17 cellular contexts compared by ENCODE assay signal in genomic region chr7:88942815-88943501, GRCh38.
DNase-seq lines count a peak whose midpoint lies in the region; ATAC-seq, FAIRE-seq and TF ChIP-seq lines count a peak whose summit lies in the region.
"Had no signal": no experiment of that assay in that cellular context is flagged by ENCODE, and none has a peak within 500 bp of the region (broad histone marks: within the 10 kb centered on the region; RNA-seq: fewer than 3 reads in every experiment).

No MANE protein-coding gene starts in this region.

- intact Hi-C loops in GM12878 (cut with micrococcal nuclease; ENCODE audit: unreplicated experiment) = no loop called here

- H3K9ac ChIP-seq in HUES64 (ENCODE audit: low read depth, low read length) = no peak overlapping the region
- H3K9ac ChIP-seq in GM12878 (ENCODE audit: control insufficient read depth, insufficient read depth, low read length) = no peak overlapping the region
- H3K9ac ChIP-seq: GM23248 had no signal

- in situ Hi-C loops in GM12878 (cut with MboI) = no loop called here

- no peak for FAIRE-seq in GM12878 (lab: Jason Lieb, UNC)
- FAIRE-seq: GM12892 had no signal

- POLR2A ChIA-PET in GM12878 (lab: Charles Lee) = no interaction called here

- no peak overlapping the region for H2AFZ ChIP-seq in GM12878 (ENCODE audit: control insufficient read depth, low read depth, low read length)
- H2AFZ ChIP-seq: GM23248 had no signal

- peak; percentile 65 for ATAC-seq in GM12878

- H3K4me2 ChIP-seq in GM12878 (ENCODE audit: control insufficient read depth, insufficient read depth) = no peak overlapping the region

- SMC1A ChIA-PET in GM12878 (lab: Charles Lee; ENCODE audit: uncharacterized antibody, unreplicated experiment) = no interaction called here

- H3K79me2 ChIP-seq in GM12878 (ENCODE audit: control insufficient read depth, insufficient read depth, low read length) = no peaks in the 10 kb centered on the region

- no peak for TF ChIP-seq CTCF in GM12878 (IDR thresholded peaks at IDR 0.05 in 2 of 3, conservative IDR thresholded peaks at IDR 0.05 in 1 of 3; ENCODE audit: control insufficient read depth in 2 of 3, extremely low read depth in 1 of 3, insufficient read depth in 1 of 3, low read depth in 3 of 3, low read length in 3 of 3)

- TF ChIP-seq RAD21 in GM12878 (IDR thresholded peaks at IDR 0.05; ENCODE audit: insufficient read depth, low read depth, low read length) = no peak

- H4K20me1 ChIP-seq in GM12878 (ENCODE audit: control insufficient read depth, insufficient read depth) = no peaks in the 10 kb centered on the region

- H3K4me3 ChIP-seq in HUES64 (ENCODE audit: low read length) = no peak overlapping the region
- H3K4me3 ChIP-seq in GM12878 = no peak overlapping the region
- H3K4me3 ChIP-seq: GM23248, HAP-1 had no signal

- DNase-seq in GM12878 (ENCODE audit: low read depth, low spot score) = no peak
- peak; percentile 2 for DNase-seq in renal cortical epithelial cell (ENCODE audit: low read depth)
- no peak for DNase-seq in NCI-H510A treated with DMSO at 0.1 percent for 48 hours (lab: John Stamatoyannopoulos, UW)
- no peak for DNase-seq in ecto neural progenitor cell (ENCODE audit: low spot score)
- no peak for DNase-seq in NCI-H748 (lab: John Stamatoyannopoulos, UW; ENCODE audit: unreplicated experiment)
- DNase-seq: C1 segment of cervical spinal cord; Calu3; CD4-positive, alpha-beta memory T cell; COR-L47; DMS53; DMS79 treated with DMSO at 0.1 percent for 48 hours; GF-D8; GM23248; HFFc6 had no signal

- CTCF ChIA-PET in GM12878 (lab: Yijun Ruan, JAX) = no interaction called here

- H3K27me3 ChIP-seq in HUES64 (ENCODE audit: insufficient read depth, low read length) (no peaks in the 10 kb centered on the region), GM12878 (replicated peaks in 1 of 2; ENCODE audit: control insufficient read depth in 2 of 2, insufficient read depth in 2 of 2, low read length in 1 of 2) (no peaks in the 10 kb centered on the region)

- peak overlapping the region; percentile 40; the same call in 1 of the 2 replicates for H3K27ac ChIP-seq in HUES64 (ENCODE audit: low read depth, low read length)
- no peak overlapping the region for H3K27ac ChIP-seq in GM12878 (ENCODE audit: control insufficient read depth, insufficient read depth)
- H3K27ac ChIP-seq: GM23248 had no signal

- H3K9me3 ChIP-seq in HUES64 (ENCODE audit: insufficient read depth, low read depth, low read length) (no peaks in the 10 kb centered on the region), GM12878 (replicated peaks; ENCODE audit: control insufficient read depth, insufficient read depth, low read length) (no peaks in the 10 kb centered on the region)

- H3K4me1 ChIP-seq in HUES64 (ENCODE audit: insufficient read depth, low read length) (peaks cover 21% of the 10 kb centered on the region), GM12878 (ENCODE audit: control insufficient read depth, insufficient read depth, low read length) (no peaks in the 10 kb centered on the region)

- WGBS in HUES64 = no CpG with 5 or more reads among the region's 2 CpGs
- 3% methylated on average over 2 of the region's 2 CpGs for WGBS in GM12878 (ENCODE audit: insufficient coverage, insufficient replicate concordance, low lambda C conversion rate, missing lambda C conversion rate)

- RAD21 ChIA-PET in GM12878 (lab: Charles Lee; ENCODE audit: unreplicated experiment) = no interaction called here

- TF ChIP-seq EP300 in GM12878 (IDR thresholded peaks at IDR 0.05; ENCODE audit: borderline replicate concordance in 1 of 2, control insufficient read depth in 1 of 2, low read depth in 2 of 2, low read length in 2 of 2) = no peak; a peak in 1 of 4 replicates

- H3K36me3 ChIP-seq in HUES64 (ENCODE audit: insufficient read depth, low read length) = no peaks in the 10 kb centered on the region
- no peaks in the 10 kb centered on the region for H3K36me3 ChIP-seq in GM12878 (ENCODE audit: control insufficient read depth in 2 of 2, insufficient read depth in 2 of 2, low read length in 1 of 2)
- H3K36me3 ChIP-seq: HAP-1 had no signal

- BruUV-seq in GM12878 (replicated peaks; lab: Mats Ljungman, UMichigan) = no TSS peak

- TF ChIP-seq POLR2A in GM12878 (IDR thresholded peaks at IDR 0.05; ENCODE audit: low read depth, low read length) = no peak

TF ChIP-seq in GM12878, 131 proteins besides CTCF, POLR2A, EP300 and RAD21 (continues in another document):
- no peak for TF ChIP-seq IRF4 (IDR thresholded peaks at IDR 0.05; ENCODE audit: low read depth, low read length)
- no peak for TF ChIP-seq CHD4 (IDR thresholded peaks at IDR 0.05)
- TF ChIP-seq ZNF622 (IDR thresholded peaks at IDR 0.05) = no peak
- TF ChIP-seq POLR2AphosphoS2 (IDR thresholded peaks at IDR 0.05; ENCODE audit: low read depth, low read length) = no peak
- TF ChIP-seq WRNIP1 (IDR thresholded peaks at IDR 0.05; ENCODE audit: borderline replicate concordance, low read depth, low read length) = no peak
- TF ChIP-seq, protein P1, sequence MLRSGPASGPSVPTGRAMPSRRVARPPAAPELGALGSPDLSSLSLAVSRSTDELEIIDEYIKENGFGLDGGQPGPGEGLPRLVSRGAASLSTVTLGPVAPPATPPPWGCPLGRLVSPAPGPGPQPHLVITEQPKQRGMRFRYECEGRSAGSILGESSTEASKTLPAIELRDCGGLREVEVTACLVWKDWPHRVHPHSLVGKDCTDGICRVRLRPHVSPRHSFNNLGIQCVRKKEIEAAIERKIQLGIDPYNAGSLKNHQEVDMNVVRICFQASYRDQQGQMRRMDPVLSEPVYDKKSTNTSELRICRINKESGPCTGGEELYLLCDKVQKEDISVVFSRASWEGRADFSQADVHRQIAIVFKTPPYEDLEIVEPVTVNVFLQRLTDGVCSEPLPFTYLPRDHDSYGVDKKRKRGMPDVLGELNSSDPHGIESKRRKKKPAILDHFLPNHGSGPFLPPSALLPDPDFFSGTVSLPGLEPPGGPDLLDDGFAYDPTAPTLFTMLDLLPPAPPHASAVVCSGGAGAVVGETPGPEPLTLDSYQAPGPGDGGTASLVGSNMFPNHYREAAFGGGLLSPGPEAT (IDR thresholded peaks at IDR 0.05; ENCODE audit: low read depth) = 0 out of 2 replicates have a peak, but pooled peaks have one; percentile 21
- peak; percentile 63 for TF ChIP-seq MTA2 (IDR thresholded peaks at IDR 0.05; ENCODE audit: low read depth)
- no peak for TF ChIP-seq ZBED1 (IDR thresholded peaks at IDR 0.05; ENCODE audit: borderline replicate concordance)
- no peak for TF ChIP-seq TCF3 (IDR thresholded peaks at IDR 0.05; ENCODE audit: borderline replicate concordance, insufficient read depth, low read depth, low read length)
- TF ChIP-seq CHD2 (IDR thresholded peaks at IDR 0.05; ENCODE audit: borderline replicate concordance, low read depth, low read length) = no peak
- TF ChIP-seq RELA (IDR thresholded peaks at IDR 0.05; ENCODE audit: borderline replicate concordance, partially characterized antibody) = no peak
- no peak for TF ChIP-seq KLF5 (IDR thresholded peaks at IDR 0.05; ENCODE audit: partially characterized antibody)
- TF ChIP-seq, protein P2, sequence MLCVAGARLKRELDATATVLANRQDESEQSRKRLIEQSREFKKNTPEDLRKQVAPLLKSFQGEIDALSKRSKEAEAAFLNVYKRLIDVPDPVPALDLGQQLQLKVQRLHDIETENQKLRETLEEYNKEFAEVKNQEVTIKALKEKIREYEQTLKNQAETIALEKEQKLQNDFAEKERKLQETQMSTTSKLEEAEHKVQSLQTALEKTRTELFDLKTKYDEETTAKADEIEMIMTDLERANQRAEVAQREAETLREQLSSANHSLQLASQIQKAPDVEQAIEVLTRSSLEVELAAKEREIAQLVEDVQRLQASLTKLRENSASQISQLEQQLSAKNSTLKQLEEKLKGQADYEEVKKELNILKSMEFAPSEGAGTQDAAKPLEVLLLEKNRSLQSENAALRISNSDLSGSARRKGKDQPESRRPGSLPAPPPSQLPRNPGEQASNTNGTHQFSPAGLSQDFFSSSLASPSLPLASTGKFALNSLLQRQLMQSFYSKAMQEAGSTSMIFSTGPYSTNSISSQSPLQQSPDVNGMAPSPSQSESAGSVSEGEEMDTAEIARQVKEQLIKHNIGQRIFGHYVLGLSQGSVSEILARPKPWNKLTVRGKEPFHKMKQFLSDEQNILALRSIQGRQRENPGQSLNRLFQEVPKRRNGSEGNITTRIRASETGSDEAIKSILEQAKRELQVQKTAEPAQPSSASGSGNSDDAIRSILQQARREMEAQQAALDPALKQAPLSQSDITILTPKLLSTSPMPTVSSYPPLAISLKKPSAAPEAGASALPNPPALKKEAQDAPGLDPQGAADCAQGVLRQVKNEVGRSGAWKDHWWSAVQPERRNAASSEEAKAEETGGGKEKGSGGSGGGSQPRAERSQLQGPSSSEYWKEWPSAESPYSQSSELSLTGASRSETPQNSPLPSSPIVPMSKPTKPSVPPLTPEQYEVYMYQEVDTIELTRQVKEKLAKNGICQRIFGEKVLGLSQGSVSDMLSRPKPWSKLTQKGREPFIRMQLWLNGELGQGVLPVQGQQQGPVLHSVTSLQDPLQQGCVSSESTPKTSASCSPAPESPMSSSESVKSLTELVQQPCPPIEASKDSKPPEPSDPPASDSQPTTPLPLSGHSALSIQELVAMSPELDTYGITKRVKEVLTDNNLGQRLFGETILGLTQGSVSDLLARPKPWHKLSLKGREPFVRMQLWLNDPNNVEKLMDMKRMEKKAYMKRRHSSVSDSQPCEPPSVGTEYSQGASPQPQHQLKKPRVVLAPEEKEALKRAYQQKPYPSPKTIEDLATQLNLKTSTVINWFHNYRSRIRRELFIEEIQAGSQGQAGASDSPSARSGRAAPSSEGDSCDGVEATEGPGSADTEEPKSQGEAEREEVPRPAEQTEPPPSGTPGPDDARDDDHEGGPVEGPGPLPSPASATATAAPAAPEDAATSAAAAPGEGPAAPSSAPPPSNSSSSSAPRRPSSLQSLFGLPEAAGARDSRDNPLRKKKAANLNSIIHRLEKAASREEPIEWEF (IDR thresholded peaks at IDR 0.05; ENCODE audit: insufficient replicate concordance, low read depth, low read length) = no peak
- no peak for TF ChIP-seq CBX3 (IDR thresholded peaks at IDR 0.05; ENCODE audit: borderline replicate concordance, low read depth)
- TF ChIP-seq, protein P3, sequence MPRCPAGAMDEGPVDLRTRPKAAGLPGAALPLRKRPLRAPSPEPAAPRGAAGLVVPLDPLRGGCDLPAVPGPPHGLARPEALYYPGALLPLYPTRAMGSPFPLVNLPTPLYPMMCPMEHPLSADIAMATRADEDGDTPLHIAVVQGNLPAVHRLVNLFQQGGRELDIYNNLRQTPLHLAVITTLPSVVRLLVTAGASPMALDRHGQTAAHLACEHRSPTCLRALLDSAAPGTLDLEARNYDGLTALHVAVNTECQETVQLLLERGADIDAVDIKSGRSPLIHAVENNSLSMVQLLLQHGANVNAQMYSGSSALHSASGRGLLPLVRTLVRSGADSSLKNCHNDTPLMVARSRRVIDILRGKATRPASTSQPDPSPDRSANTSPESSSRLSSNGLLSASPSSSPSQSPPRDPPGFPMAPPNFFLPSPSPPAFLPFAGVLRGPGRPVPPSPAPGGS (IDR thresholded peaks at IDR 0.05; ENCODE audit: borderline replicate concordance, insufficient read depth, low read depth, low read length, poor library complexity, severe bottlenecking) = no peak
- TF ChIP-seq RFX5 (IDR thresholded peaks at IDR 0.05; ENCODE audit: low read depth, low read length) = no peak
